In genomic region chr3:194994551-194994981, GRCh38 we compare ENCODE assay signal across 20 cellular contexts.
"Had no signal": no experiment of that assay in that cellular context is flagged by ENCODE, and none has a peak within 500 bp of the region (broad histone marks: within the 10 kb centered on the region; RNA-seq: fewer than 3 reads in every experiment).

No MANE protein-coding gene starts in this region.

- H3K4me3 ChIP-seq: body of pancreas, dorsolateral prefrontal cortex, left lung, prostate gland, skin epidermis, suprapubic skin, transverse colon had no signal

- H3K4me3 Mint-ChIP-seq: activated naive CD8-positive, alpha-beta T cell treated with anti-CD3 and anti-CD28 coated beads, Interleukin-2, amount 10 ng/mL, durations not matched to agents 7 days and 5 days; activated T-helper 17 cell treated with anti-CD3 and anti-CD28 coated beads, Interleukin-2, amount 50 U/mL, for 72 hours; mesothelial cell of epicardium; nephron progenitor cell; stimulated activated naive CD8-positive, alpha-beta T cell treated with anti-CD3 and anti-CD28 coated beads, Interleukin-15, Interleukin-2, amounts not matched to agents 100 ng/mL and 50 ng/mL, for 24 hours; T-helper 2 cell treated with Interferon-gamma antibody and Interleukin-4, amounts not matched to agents 5 μg/mL and 100 μg/mL, for 36 hours had no signal

- H3K4me1 ChIP-seq: body of pancreas, left lung, prostate gland, suprapubic skin, transverse colon had no signal

- ATAC-seq: activated T-helper 17 cell treated with anti-CD3 and anti-CD28 coated beads, Interleukin-2, amount 50 U/mL, for 72 hours; body of pancreas; left lung had no signal

- H3K36me3 ChIP-seq: left lung, prostate gland, suprapubic skin, transverse colon had no signal

- DNase-seq: activated CD4-positive, alpha-beta T cell treated with anti-CD3 and anti-CD28 coated beads, Interleukin-2, amount 50 U/mL, for 4 hours; activated naive CD4-positive, alpha-beta T cell; activated naive CD8-positive, alpha-beta T cell treated with anti-CD3 and anti-CD28 coated beads, Interleukin-2, amount 10 ng/mL, durations not matched to agents 7 days and 5 days; activated T-cell treated with anti-CD3 and anti-CD28 coated beads, Interleukin-2, amount 50 U/mL, for 1 hour; body of pancreas; dorsolateral prefrontal cortex; foreskin melanocyte; kidney; left lung; nephron progenitor cell; occipital lobe; right cardiac atrium; transverse colon had no signal

- H3K27me3 ChIP-seq: body of pancreas, dorsolateral prefrontal cortex, left lung, suprapubic skin, transverse colon had no signal

- H3K36me3 Mint-ChIP-seq: activated naive CD8-positive, alpha-beta T cell treated with anti-CD3 and anti-CD28 coated beads, Interleukin-2, amount 10 ng/mL, durations not matched to agents 7 days and 5 days; mesothelial cell of epicardium had no signal

- H3K4me1 Mint-ChIP-seq: activated naive CD8-positive, alpha-beta T cell treated with anti-CD3 and anti-CD28 coated beads, Interleukin-2, amount 10 ng/mL, durations not matched to agents 7 days and 5 days; activated T-helper 17 cell treated with anti-CD3 and anti-CD28 coated beads, Interleukin-2, amount 50 U/mL, for 72 hours had no signal

- H3K27ac ChIP-seq: body of pancreas, dorsolateral prefrontal cortex, left lung, prostate gland, skin epidermis, suprapubic skin, transverse colon had no signal

- H3K9me3 Mint-ChIP-seq: activated naive CD8-positive, alpha-beta T cell treated with anti-CD3 and anti-CD28 coated beads, Interleukin-2, amount 10 ng/mL, durations not matched to agents 7 days and 5 days; activated T-helper 17 cell treated with anti-CD3 and anti-CD28 coated beads, Interleukin-2, amount 50 U/mL, for 72 hours; mesothelial cell of epicardium; nephron progenitor cell; stimulated activated naive CD8-positive, alpha-beta T cell treated with anti-CD3 and anti-CD28 coated beads, Interleukin-15, Interleukin-2, amounts not matched to agents 100 ng/mL and 50 ng/mL, for 24 hours; T-helper 2 cell treated with Interferon-gamma antibody and Interleukin-4, amounts not matched to agents 5 μg/mL and 100 μg/mL, for 36 hours had no signal

- H3K9me3 ChIP-seq: body of pancreas, left lung, prostate gland, suprapubic skin, transverse colon had no signal

- H3K27ac Mint-ChIP-seq: activated naive CD8-positive, alpha-beta T cell treated with anti-CD3 and anti-CD28 coated beads, Interleukin-2, amount 10 ng/mL, durations not matched to agents 7 days and 5 days; activated T-helper 17 cell treated with anti-CD3 and anti-CD28 coated beads, Interleukin-2, amount 50 U/mL, for 72 hours; mesothelial cell of epicardium; nephron progenitor cell; stimulated activated naive CD8-positive, alpha-beta T cell treated with anti-CD3 and anti-CD28 coated beads, Interleukin-15, Interleukin-2, amounts not matched to agents 100 ng/mL and 50 ng/mL, for 24 hours; T-helper 2 cell treated with Interferon-gamma antibody and Interleukin-4, amounts not matched to agents 5 μg/mL and 100 μg/mL, for 36 hours had no signal
